ENCODE assay signal across 8 cellular contexts in the genomic region with DNA sequence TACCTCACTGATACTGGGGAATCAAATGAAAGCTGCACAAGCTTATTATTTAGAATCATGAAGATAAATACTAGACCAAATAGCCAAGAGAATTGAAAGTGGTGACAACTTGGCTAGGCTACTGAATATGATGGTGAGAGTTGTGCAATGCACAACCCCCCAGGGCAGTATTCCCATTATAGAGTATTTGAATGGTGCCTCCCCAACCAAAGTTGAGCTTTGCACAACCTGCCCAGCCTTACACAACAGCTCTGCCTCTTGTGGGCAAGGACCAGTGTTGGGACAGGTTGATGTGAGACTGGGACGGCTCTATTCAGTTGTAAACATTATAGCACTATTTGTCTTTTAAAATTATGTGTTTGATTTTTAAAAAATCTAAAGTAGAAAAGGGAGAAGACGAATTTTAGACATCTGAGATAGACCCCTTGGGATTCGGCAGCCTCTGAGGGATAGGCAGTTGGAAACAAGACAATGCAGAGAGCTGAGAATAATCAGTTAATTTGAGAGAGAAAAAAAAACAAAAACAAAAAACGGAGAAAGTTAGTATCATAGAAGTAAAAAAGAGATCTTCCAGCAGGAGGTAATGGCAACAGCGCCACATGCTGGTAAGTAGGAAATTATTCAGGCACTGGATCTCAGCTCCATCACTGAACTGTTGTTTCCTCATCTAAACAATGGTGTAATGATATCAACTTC.
DNase-seq lines count a peak whose midpoint lies in the region; ATAC-seq, FAIRE-seq and TF ChIP-seq lines count a peak whose summit lies in the region.

No MANE protein-coding gene starts in this region.

- POLR2A ChIA-PET in PC-9 (lab: Charles Lee; ENCODE audit: unreplicated experiment), result no interaction called here

- H3K27me3 ChIP-seq in PC-9 (ENCODE audit: insufficient read depth, low read depth) (peaks cover 17% of the 10 kb centered on the region), heart right ventricle (peaks cover 0 to 38% (median 22%) of the 10 kb centered on the region in 7 donors), small intestine (ENCODE audit: control insufficient read depth in 2 of 2, insufficient read depth in 2 of 2, low read length in 2 of 2) (no peaks in the 10 kb centered on the region)

- DNase-seq in DMS53 treated with DMSO at 0.1 percent for 48 hours (lab: John Stamatoyannopoulos, UW; ENCODE audit: unreplicated experiment) (peak; percentile 67), PC-9 (no peak), heart right ventricle (peak in 1 of 2 donors; percentile 42), small intestine (peak; percentile 40)
- DNase-seq in Jurkat, Clone E6-1 (ENCODE audit: low read depth, low spot score), result peak; percentile 65
- DNase-seq in activated naive CD4-positive, alpha-beta T cell treated with anti-CD3 and anti-CD28 coated beads, Interleukin-2, amount 50 U/mL, for 72 hours (ENCODE audit: low spot score in 2 of 2), result peak in 1 of 2 donors; percentile 38

- BruUV-seq in PC-9 (replicated peaks; lab: Mats Ljungman, UMichigan), result no TSS peak

- no peak for FAIRE-seq in small intestine (lab: Jason Lieb, UNC)

- WGBS in heart right ventricle, 2 donors, result 11 to 22% methylated on average over 5 of the region's 5 CpGs
- 19 to 22% (median 19%) methylated on average over 5 of the region's 5 CpGs for whole genome bisulfite sequencing in small intestine, 3 donors

- no peaks in the 10 kb centered on the region for H3K36me3 Mint-ChIP-seq in activated naive CD4-positive, alpha-beta T cell treated with anti-CD3 and anti-CD28 coated beads, Interleukin-2, amount 50 U/mL, for 72 hours

- no peaks in the 10 kb centered on the region for H4K20me1 ChIP-seq in PC-9 (ENCODE audit: insufficient read depth)

- H3K9me2 ChIP-seq in PC-9 (ENCODE audit: insufficient read depth), result no peaks in the 10 kb centered on the region

- H3K79me2 ChIP-seq in PC-9 (ENCODE audit: low read depth), result no peaks in the 10 kb centered on the region

- H3K27ac ChIP-seq in PC-9 (no peak overlapping the region), heart right ventricle (no peak overlapping the region), small intestine (ENCODE audit: low read depth in 1 of 2, low read length in 1 of 2) (no peak overlapping the region)

- H3F3A ChIP-seq in PC-9 (ENCODE audit: insufficient read depth, low read depth), result peaks cover 9% of the 10 kb centered on the region; the same call in 1 of the 2 replicates

- H3K4me1 ChIP-seq in PC-9 (replicated peaks; ENCODE audit: insufficient read depth) (peaks cover 11% of the 10 kb centered on the region), heart right ventricle (peaks cover 0 to 7% (median 0%) of the 10 kb centered on the region in 9 donors), small intestine (ENCODE audit: control insufficient read depth in 2 of 2, insufficient read depth in 1 of 2, low read depth in 1 of 2, low read length in 1 of 2) (no peaks in the 10 kb centered on the region)

- H3K9me3 ChIP-seq in PC-9 (ENCODE audit: insufficient read depth, low read depth), result no peaks in the 10 kb centered on the region
- no peaks in the 10 kb centered on the region for H3K9me3 ChIP-seq in heart right ventricle
- H3K9me3 ChIP-seq in small intestine (ENCODE audit: control insufficient read depth, low read depth), result no peaks in the 10 kb centered on the region

- no peaks in the 10 kb centered on the region for H3K9me3 Mint-ChIP-seq in activated naive CD4-positive, alpha-beta T cell treated with anti-CD3 and anti-CD28 coated beads, Interleukin-2, amount 50 U/mL, for 72 hours

- H3K4me3 ChIP-seq in Jurkat, Clone E6-1 (ENCODE audit: low read length), result no peak overlapping the region
- H3K4me3 ChIP-seq in PC-9 (no peak overlapping the region), heart right ventricle (no peak overlapping the region), small intestine (ENCODE audit: low read depth in 1 of 2, low read length in 2 of 2) (no peak overlapping the region)

- H3K4me2 ChIP-seq in PC-9, result no peak overlapping the region

- H3K27ac Mint-ChIP-seq in activated naive CD4-positive, alpha-beta T cell treated with anti-CD3 and anti-CD28 coated beads, Interleukin-2, amount 50 U/mL, for 72 hours, result no peak overlapping the region

- TF ChIP-seq CTCF in PC-9 (conservative IDR thresholded peaks at IDR 0.05), result peak; percentile 90
- TF ChIP-seq CTCF in heart right ventricle (IDR thresholded peaks at IDR 0.05), result peak; percentile 60 to 89 (median 85)

- no peaks in the 10 kb centered on the region for H3K36me3 ChIP-seq in PC-9 (ENCODE audit: low read depth)
- no peaks in the 10 kb centered on the region for H3K36me3 ChIP-seq in heart right ventricle
- H3K36me3 ChIP-seq in small intestine (ENCODE audit: control insufficient read depth in 2 of 2, insufficient read depth in 2 of 2, low read length in 2 of 2), result no peaks in the 10 kb centered on the region

- intact Hi-C loops in PC-9 (cut with micrococcal nuclease; ENCODE audit: unreplicated experiment), result loop anchor here (1.0 to 5.0 kb wide), 4 partner anchors 17 to 243 kb away; no protein-coding TSS in a partner anchor
- intact Hi-C loops in heart right ventricle (cut with DNase I), result loop anchor here (1.0 to 10.0 kb wide), 5 partner anchors 133 to 241 kb away; no protein-coding TSS in a partner anchor

- CTCF ChIA-PET in PC-9 (lab: Charles Lee), result interaction anchor here (0.6 to 1.6 kb wide), 5 partner anchors 22 to 1771 kb away, joined by 3 to 15 read pairs (median 3); no protein-coding TSS in a partner anchor

- ATAC-seq in activated naive CD4-positive, alpha-beta T cell treated with anti-CD3 and anti-CD28 coated beads, Interleukin-2, amount 50 U/mL, for 72 hours, result peak; percentile 51 to 64
- peak in 4 of 8 donors; percentile 58 to 69 (median 60) for ATAC-seq in heart right ventricle
- no peak for ATAC-seq in HG03469 (IDR thresholded peaks at IDR 0.05; ENCODE audit: unreplicated experiment)
- ATAC-seq in HG02870 (IDR thresholded peaks at IDR 0.05; ENCODE audit: unreplicated experiment), result no peak

- H2AFZ ChIP-seq in PC-9, result no peak overlapping the region

Comparison
In these comparisons a context has a peak if more than half of its experiments do, and no peak if none do; other contexts are left out.
1. DNase-seq: peak in DMS53 treated with DMSO at 0.1 percent for 48 hours (single experiment), Jurkat, Clone E6-1 (single experiment) and small intestine (single experiment); none in PC-9 (0 of 2).
2. ATAC-seq: peak in activated naive CD4-positive, alpha-beta T cell treated with anti-CD3 and anti-CD28 coated beads, Interleukin-2, amount 50 U/mL, for 72 hours (2 of 2); none in HG03469 (single experiment) and HG02870 (single experiment).